ENCODE assay signal across 8 cellular contexts in genomic region chr5:38922199-38922598, GRCh38.
A peak's percentile ranks its signal among the peaks of the same experiment; 100 is the strongest.
DNase-seq lines count a peak whose midpoint lies in the region; ATAC-seq and TF ChIP-seq lines count a peak whose summit lies in the region.

No MANE protein-coding gene starts in this region.

- H3K27me3 ChIP-seq in iPS DF 6.9 (ENCODE audit: control insufficient read depth, insufficient read depth, low read length), result no peaks in the 10 kb centered on the region

- no peak overlapping the region for H3K4me3 ChIP-seq in LNCaP clone FGC (ENCODE audit: low read depth, low read length)
- no peak overlapping the region for H3K4me3 ChIP-seq in iPS DF 6.9 (ENCODE audit: low read length)

- no peak overlapping the region for H3K27ac ChIP-seq in iPS DF 6.9 (ENCODE audit: low read length)

- DNase-seq in COR-L47 (lab: John Stamatoyannopoulos, UW) (peak; percentile 0), LNCaP clone FGC (ENCODE audit: low read depth) (peak; percentile 17), SK-N-DZ (ENCODE audit: low spot score) (peak; percentile 32), astrocyte of the hippocampus (ENCODE audit: low read depth, low spot score) (peak; percentile 68), iPS DF 6.9 (ENCODE audit: low read depth, low spot score) (peak; percentile 29)
- DNase-seq in stimulated activated CD4-positive, alpha-beta T cell treated with anti-CD3 and anti-CD28 coated beads, Interleukin-15, amount 100 ng/mL, for 24 hours, result peak; percentile 62

- no peaks in the 10 kb centered on the region for H3K4me1 ChIP-seq in iPS DF 6.9 (ENCODE audit: control insufficient read depth, insufficient read depth, low read length)

- peak; percentile 93 for TF ChIP-seq CTCF in LNCaP clone FGC (IDR thresholded peaks at IDR 0.05; ENCODE audit: control insufficient read depth, extremely low read depth, insufficient read depth)

- no peaks in the 10 kb centered on the region for H3K9me3 ChIP-seq in iPS DF 6.9 (ENCODE audit: control insufficient read depth, insufficient read depth, low read length)

- WGBS in iPS DF 6.9 (ENCODE audit: insufficient coverage, insufficient read length), result no CpG with 5 or more reads among the region's 1 CpG

- H3K36me3 ChIP-seq in iPS DF 6.9 (ENCODE audit: control insufficient read depth, insufficient read depth, low read length), result no peaks in the 10 kb centered on the region

- ATAC-seq in GM19463 (IDR thresholded peaks at IDR 0.05; ENCODE audit: unreplicated experiment) (peak; percentile 67), HG03460 (IDR thresholded peaks at IDR 0.05; ENCODE audit: unreplicated experiment) (no peak)

Comparison
In these comparisons a context has a peak if more than half of its experiments do, and no peak if none do; other contexts are left out.
1. DNase-seq: peak in every context shown above with its lines; median percentile 68 in astrocyte of the hippocampus; 62 in stimulated activated CD4-positive, alpha-beta T cell treated with anti-CD3 and anti-CD28 coated beads, Interleukin-15, amount 100 ng/mL, for 24 hours; 32 in SK-N-DZ; 29 in iPS DF 6.9; 17 in LNCaP clone FGC; 0 in COR-L47.